ENCODE assay signal across 9 cellular contexts in the genomic region with DNA sequence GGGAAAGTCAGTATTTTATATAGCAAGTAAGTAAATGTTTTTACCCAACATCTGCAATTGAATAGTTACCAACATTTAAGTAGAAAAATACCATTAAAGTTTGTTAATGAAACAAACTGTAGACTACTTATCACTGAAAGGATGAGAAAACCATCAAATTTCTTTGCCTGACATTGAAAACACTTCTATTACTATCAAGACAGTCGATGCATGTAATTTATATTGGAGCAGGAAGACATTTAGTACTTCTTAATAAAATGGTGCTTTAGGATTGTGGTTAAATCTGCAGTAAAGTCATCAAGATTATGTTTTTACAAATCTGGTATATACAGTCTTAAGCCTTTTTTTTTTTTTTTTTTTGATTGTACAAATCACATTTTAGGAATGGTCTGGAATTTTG. TPM values are rescaled to one million over a fixed set of nuclear protein-coding genes. Genes with fewer than 3 reads are reported as not detected.
DNase-seq lines count a peak whose midpoint lies in the region; ATAC-seq and TF ChIP-seq lines count a peak whose summit lies in the region.
"Had no signal": no experiment of that assay in that cellular context is flagged by ENCODE, and none has a peak within 500 bp of the region (broad histone marks: within the 10 kb centered on the region; RNA-seq: fewer than 3 reads in every experiment).

No MANE protein-coding gene starts in this region.

- peak overlapping the region; percentile 85 for H3K4me3 ChIP-seq in cardiac muscle cell
- H3K4me3 ChIP-seq in astrocyte of the cerebellum (ENCODE audit: low read depth, low read length) = peak overlapping the region; percentile 58
- H3K4me3 ChIP-seq in right lobe of liver = peak overlapping the region in 1 of 3 donors; percentile 68
- H3K4me3 ChIP-seq in upper lobe of right lung = peak overlapping the region; percentile 67
- H3K4me3 ChIP-seq in body of pancreas = no peak overlapping the region

- H3K4me1 ChIP-seq in cardiac muscle cell (ENCODE audit: low read depth) = peaks cover 40% of the 10 kb centered on the region
- H3K4me1 ChIP-seq in right lobe of liver = peaks cover 0 to 36% (median 5%) of the 10 kb centered on the region in 4 donors
- H3K4me1 ChIP-seq in upper lobe of right lung = peaks cover 56% of the 10 kb centered on the region
- peaks cover 41% of the 10 kb centered on the region for H3K4me1 ChIP-seq in body of pancreas

- H3K27me3 ChIP-seq in cardiac muscle cell (no peaks in the 10 kb centered on the region), right lobe of liver (no peaks in the 10 kb centered on the region), upper lobe of right lung (no peaks in the 10 kb centered on the region), body of pancreas (no peaks in the 10 kb centered on the region)

- no peak for ATAC-seq in left ventricle myocardium superior
- no peak for ATAC-seq in right lobe of liver
- ATAC-seq in upper lobe of right lung = no peak
- ATAC-seq in body of pancreas = no peak

- no peaks in the 10 kb centered on the region for H3K9me3 ChIP-seq in cardiac muscle cell (ENCODE audit: low read depth)
- no peaks in the 10 kb centered on the region for H3K9me3 ChIP-seq in right lobe of liver
- no peaks in the 10 kb centered on the region for H3K9me3 ChIP-seq in upper lobe of right lung
- H3K9me3 ChIP-seq in body of pancreas = no peaks in the 10 kb centered on the region

- H3K36me3 ChIP-seq in cardiac muscle cell (peaks cover 42% of the 10 kb centered on the region), right lobe of liver (peaks cover 0 to 42% (median 6%) of the 10 kb centered on the region in 4 donors), upper lobe of right lung (peaks cover 55% of the 10 kb centered on the region), body of pancreas (replicated peaks in 1 of 2; ENCODE audit: insufficient read depth in 1 of 2, low read depth in 2 of 2) (peaks cover 0 to 4% of the 10 kb centered on the region in 2 donors)

- WGBS in right lobe of liver (ENCODE audit: insufficient coverage, low coverage, low lambda C conversion rate, missing lambda C conversion rate) = 31% methylated on average over 1 of the region's 1 CpG
- WGBS in body of pancreas, 2 donors = 4 to 10% methylated on average over 1 of the region's 1 CpG

- intact Hi-C loops in left ventricle myocardium superior (cut with micrococcal nuclease) (loop anchor here (5.0 kb wide), 1 partner anchor 74 kb away; no protein-coding TSS in a partner anchor), right lobe of liver (cut with DNase I) (no loop called here), upper lobe of right lung (cut with DNase I) (no loop called here), body of pancreas (cut with DNase I) (no loop called here), head of caudate nucleus (cut with DNase I) (no loop called here)

- TF ChIP-seq POLR2A in right lobe of liver (IDR thresholded peaks at IDR 0.05) (no peak), body of pancreas (IDR thresholded peaks at IDR 0.05) (no peak)

- TF ChIP-seq CTCF in cardiac muscle cell (IDR thresholded peaks at IDR 0.05; ENCODE audit: low read depth, low read length) (no peak), astrocyte of the cerebellum (IDR thresholded peaks at IDR 0.05; ENCODE audit: low read depth, low read length, missing control alignments) (no peak), right lobe of liver (IDR thresholded peaks at IDR 0.05) (no peak), upper lobe of right lung (IDR thresholded peaks at IDR 0.05) (no peak), body of pancreas (IDR thresholded peaks at IDR 0.05) (no peak)

- peak in 1 of 2 donors; percentile 19 for DNase-seq in cardiac muscle cell (ENCODE audit: low read depth in 1 of 2, low spot score in 1 of 2)
- DNase-seq in left ventricle myocardium superior = no peak
- no peak for DNase-seq in astrocyte of the cerebellum (ENCODE audit: low read depth)
- no peak for DNase-seq in right lobe of liver
- DNase-seq in upper lobe of right lung = no peak
- DNase-seq in HUDEP-2 (lab: John Stamatoyannopoulos, UW; ENCODE audit: unreplicated experiment in 76 of 76) = no peak
- no peak for DNase-seq in body of pancreas
- no peak for DNase-seq in head of caudate nucleus
- DNase-seq: stimulated activated naive CD4-positive, alpha-beta T cell had no signal

- H3K27ac ChIP-seq in cardiac muscle cell (no peak overlapping the region), right lobe of liver (peak overlapping the region in 2 of 3 donors; percentile 19 to 100), upper lobe of right lung (peak overlapping the region; percentile 99), body of pancreas (peak overlapping the region in 2 of 4 donors; percentile 99 to 100)

- in situ Hi-C loops in astrocyte of the cerebellum (cut with HindIII; ENCODE audit: low sequenced_read_pairs) = no loop called here

RNA-seq across cellular contexts. Expression of gene CHD2, which starts 13.9 kb away (rescaled TPM):
- total RNA-seq in cardiac muscle cell = 49.5 and 118 TPM in 2 replicates
- polyA plus RNA-seq in cardiac muscle cell = 60.8 and 90.6 TPM in 2 replicates
- 57.2 TPM for total RNA-seq in left ventricle myocardium superior
- total RNA-seq in right lobe of liver = 10 to 100 TPM; 41.4 to 65.0 (median 56.6) TPM
- 161 TPM for total RNA-seq in upper lobe of right lung
- 10 to 100 TPM; 63.9 to 70.0 TPM for total RNA-seq in body of pancreas

Comparison
In these comparisons a context has a peak if more than half of its experiments do, and no peak if none do; other contexts are left out.
1. H3K4me3 ChIP-seq: peak in cardiac muscle cell (single experiment), astrocyte of the cerebellum (single experiment) and upper lobe of right lung (single experiment); none in body of pancreas (0 of 2).